Comparison of ENCODE assay signal across 26 cellular contexts in genomic region chr15:60021589-60022378, GRCh38. TPM values are rescaled to one million over a fixed set of nuclear protein-coding genes. Genes with fewer than 3 reads are reported as not detected.
A peak's percentile ranks its signal among the peaks of the same experiment; 100 is the strongest.
DNase-seq lines count a peak whose midpoint lies in the region; ATAC-seq and TF ChIP-seq lines count a peak whose summit lies in the region.
"Had no signal": no experiment of that assay in that cellular context is flagged by ENCODE, and none has a peak within 500 bp of the region (broad histone marks: within the 10 kb centered on the region; RNA-seq: fewer than 3 reads in every experiment).

No MANE protein-coding gene starts in this region.

- H3K27ac ChIP-seq in mesendoderm (ENCODE audit: low read depth, low read length) (no peak overlapping the region), heart right ventricle (no peak overlapping the region)
- H3K27ac ChIP-seq: KMS-11 had no signal

- POLR2A ChIA-PET in activated CD8-positive, alpha-beta T cell treated with anti-CD3 and anti-CD28 coated beads, Interleukin-2, amount 10 ng/mL, durations not matched to agents 7 days and 5 days (lab: Charles Lee): no interaction called here

- H3K4me1 Mint-ChIP-seq in activated CD8-positive, alpha-beta T cell treated with anti-CD3 and anti-CD28 coated beads, Interleukin-2, amount 10 ng/mL, durations not matched to agents 7 days and 5 days (ENCODE audit: low read depth): peaks cover 38% of the 10 kb centered on the region
- no peaks in the 10 kb centered on the region for H3K4me1 Mint-ChIP-seq in stimulated activated naive B cell treated with anti-CD40 and anti-IgM and Interleukin-4, amounts not matched to agents 10 μg/mL and 1 μg/mL and 100 μg/mL, for 72 hours
- H3K4me1 Mint-ChIP-seq: naive B cell had no signal

- no peak overlapping the region for H2AK5ac ChIP-seq in mesendoderm (ENCODE audit: low read length)

- no peak for TF ChIP-seq POLR2A in NB4 (IDR thresholded peaks at IDR 0.05; ENCODE audit: extremely low read depth, insufficient read length)

- no peak overlapping the region for H3K4me3 Mint-ChIP-seq in activated CD8-positive, alpha-beta T cell treated with anti-CD3 and anti-CD28 coated beads, Interleukin-2, amount 10 ng/mL, durations not matched to agents 7 days and 5 days
- no peak overlapping the region for H3K4me3 Mint-ChIP-seq in stimulated activated naive B cell treated with anti-CD40 and anti-IgM and Interleukin-4, amounts not matched to agents 10 μg/mL and 1 μg/mL and 100 μg/mL, for 72 hours
- H3K4me3 Mint-ChIP-seq: naive B cell, T-cell had no signal

- H3K18ac ChIP-seq in mesendoderm (ENCODE audit: low read length): no peak overlapping the region

- peaks cover 20% of the 10 kb centered on the region for H3K36me3 Mint-ChIP-seq in activated CD8-positive, alpha-beta T cell treated with anti-CD3 and anti-CD28 coated beads, Interleukin-2, amount 10 ng/mL, durations not matched to agents 7 days and 5 days (ENCODE audit: low read depth)
- H3K36me3 Mint-ChIP-seq in stimulated activated naive B cell treated with anti-CD40 and anti-IgM and Interleukin-4, amounts not matched to agents 10 μg/mL and 1 μg/mL and 100 μg/mL, for 72 hours: peaks cover 3 to 5% of the 10 kb centered on the region in 2 donors
- H3K36me3 Mint-ChIP-seq: T-cell had no signal

- no peak overlapping the region for H3K4ac ChIP-seq in mesendoderm (ENCODE audit: low read depth, low read length)

- no peak overlapping the region for H2BK120ac ChIP-seq in mesendoderm (ENCODE audit: low read depth, low read length)

- no peaks in the 10 kb centered on the region for H3K79me2 ChIP-seq in mesendoderm (ENCODE audit: control insufficient read depth, insufficient read depth, low read length)

- H3K56ac ChIP-seq in mesendoderm (ENCODE audit: low read length): no peak overlapping the region

- H3K23ac ChIP-seq in mesendoderm (ENCODE audit: low read length): no peak overlapping the region

- peak overlapping the region; percentile 34 for H2BK5ac ChIP-seq in mesendoderm (ENCODE audit: low read length)

- CTCF ChIA-PET in activated CD8-positive, alpha-beta T cell treated with anti-CD3 and anti-CD28 coated beads, Interleukin-2, amount 10 ng/mL, durations not matched to agents 7 days and 5 days (lab: Charles Lee): no interaction called here

- H3K36me3 ChIP-seq in mesendoderm (ENCODE audit: control insufficient read depth, insufficient read depth, low read length) (no peaks in the 10 kb centered on the region), heart right ventricle (no peaks in the 10 kb centered on the region)

- no peak overlapping the region for H3K9ac ChIP-seq in mesendoderm (ENCODE audit: low read length)
- H3K9ac ChIP-seq: KMS-11 had no signal

- intact Hi-C loops in heart right ventricle (cut with DNase I): no loop called here

- H3K4me3 ChIP-seq in NB4 (ENCODE audit: low read depth, low read length): no peak overlapping the region
- no peak overlapping the region for H3K4me3 ChIP-seq in mesendoderm (ENCODE audit: low read length)
- H3K4me3 ChIP-seq in heart right ventricle: no peak overlapping the region

- WGBS in mesendoderm (ENCODE audit: extremely low coverage, insufficient coverage, low lambda C conversion rate): no CpG with 5 or more reads among the region's 7 CpGs
- WGBS in heart right ventricle, 2 donors: 76 to 77% methylated on average over 7 of the region's 7 CpGs

- peaks cover 0 to 12% (median 5%) of the 10 kb centered on the region in 11 donors for H3K9me3 ChIP-seq in heart right ventricle

- H3K79me1 ChIP-seq in mesendoderm (ENCODE audit: low read length): no peaks in the 10 kb centered on the region

- no peak overlapping the region for H3K4me2 ChIP-seq in mesendoderm (ENCODE audit: low read length)
- H3K4me2 ChIP-seq: KMS-11 had no signal

- H3K4me1 ChIP-seq in mesendoderm (ENCODE audit: control insufficient read depth, low read depth, low read length) (peaks cover 7% of the 10 kb centered on the region), heart right ventricle (no peaks in the 10 kb centered on the region)

- H3K27me3 Mint-ChIP-seq in activated CD8-positive, alpha-beta T cell treated with anti-CD3 and anti-CD28 coated beads, Interleukin-2, amount 10 ng/mL, durations not matched to agents 7 days and 5 days (ENCODE audit: low read depth): peaks cover 2% of the 10 kb centered on the region
- H3K27me3 Mint-ChIP-seq in stimulated activated naive B cell treated with anti-CD40 and anti-IgM and Interleukin-4, amounts not matched to agents 10 μg/mL and 1 μg/mL and 100 μg/mL, for 72 hours: peaks cover 25 to 37% of the 10 kb centered on the region in 2 donors

- H3K9me3 Mint-ChIP-seq in activated CD8-positive, alpha-beta T cell treated with anti-CD3 and anti-CD28 coated beads, Interleukin-2, amount 10 ng/mL, durations not matched to agents 7 days and 5 days (ENCODE audit: insufficient read depth): no peaks in the 10 kb centered on the region
- H3K9me3 Mint-ChIP-seq in stimulated activated naive B cell treated with anti-CD40 and anti-IgM and Interleukin-4, amounts not matched to agents 10 μg/mL and 1 μg/mL and 100 μg/mL, for 72 hours: peaks cover 8 to 12% of the 10 kb centered on the region in 2 donors

- peak; percentile 60 for DNase-seq in H4 (ENCODE audit: low spot score)
- peak; percentile 69 for DNase-seq in NB4 (ENCODE audit: low read depth)
- no peak for DNase-seq in activated CD8-positive, alpha-beta T cell treated with anti-CD3 and anti-CD28 coated beads, Interleukin-2, amount 10 ng/mL, durations not matched to agents 7 days and 5 days
- DNase-seq in mesendoderm: peak; percentile 61
- DNase-seq in NCI-H2227 treated with DMSO at 0.1 percent for 48 hours (lab: John Stamatoyannopoulos, UW): no peak
- DNase-seq in heart right ventricle: no peak
- DNase-seq in stimulated activated naive B cell treated with anti-CD40 and anti-IgM and Interleukin-4, amounts not matched to agents 10 μg/mL and 1 μg/mL and 100 μg/mL, for 72 hours: no peak
- no peak for DNase-seq in NCI-H526 treated with DMSO at 0.1 percent for 48 hours (lab: John Stamatoyannopoulos, UW)
- DNase-seq: activated CD4-positive, alpha-beta T cell treated with anti-CD3 and anti-CD28 coated beads, Interleukin-2, amount 50 U/mL, for 1 hour; activated naive CD4-positive, alpha-beta T cell; activated T-cell treated with anti-CD3 and anti-CD28 coated beads for 4 hours; AML-193; COR-L47; foreskin melanocyte; mesenchymal stem cell; naive B cell; NCI-H1092 treated with DMSO at 0.1 percent for 48 hours; NCI-H524; right cardiac atrium; SHP77 treated with DMSO at 0.1 percent for 48 hours; T-cell had no signal

- no peak overlapping the region for H4K5ac ChIP-seq in mesendoderm (ENCODE audit: low read length)

- H2BK15ac ChIP-seq in mesendoderm (replicated peaks; ENCODE audit: low read depth): peak overlapping the region; percentile 8

- H3K27me3 ChIP-seq in mesendoderm (ENCODE audit: insufficient read depth, low read length, poor library complexity) (no peaks in the 10 kb centered on the region), heart right ventricle (peaks cover 0 to 71% (median 29%) of the 10 kb centered on the region in 7 donors)

- no peak for ATAC-seq in activated CD8-positive, alpha-beta T cell treated with anti-CD3 and anti-CD28 coated beads, Interleukin-2, amount 10 ng/mL, durations not matched to agents 7 days and 5 days
- ATAC-seq in heart right ventricle: no peak
- ATAC-seq in stimulated activated naive B cell treated with anti-CD40 and anti-IgM and Interleukin-4, amounts not matched to agents 10 μg/mL and 1 μg/mL and 100 μg/mL, for 72 hours (replicated peaks): no peak
- ATAC-seq: right cardiac atrium, T-cell had no signal

- no peak overlapping the region for H4K8ac ChIP-seq in mesendoderm (ENCODE audit: low read depth, low read length)

- TF ChIP-seq CTCF in NB4 (IDR thresholded peaks at IDR 0.05; ENCODE audit: low read depth, low read length) (no peak), heart right ventricle (IDR thresholded peaks at IDR 0.05) (no peak)

- peak overlapping the region; percentile 26 for H3K27ac Mint-ChIP-seq in activated CD8-positive, alpha-beta T cell treated with anti-CD3 and anti-CD28 coated beads, Interleukin-2, amount 10 ng/mL, durations not matched to agents 7 days and 5 days
- H3K27ac Mint-ChIP-seq in stimulated activated naive B cell treated with anti-CD40 and anti-IgM and Interleukin-4, amounts not matched to agents 10 μg/mL and 1 μg/mL and 100 μg/mL, for 72 hours: no peak overlapping the region
- H3K27ac Mint-ChIP-seq: naive B cell, T-cell had no signal

RNA-seq across cellular contexts. Expression of gene FOXB1, which starts 17.7 kb away (rescaled TPM):
- not detected in 2 replicates for total RNA-seq in H4 (2014; rRNA removed; shearing (Covaris generic))
- total RNA-seq in activated CD8-positive, alpha-beta T cell treated with anti-CD3 and anti-CD28 coated beads, Interleukin-2, amount 10 ng/mL, durations not matched to agents 7 days and 5 days: under 1 TPM; 0.50 to 0.52 TPM
- polyA plus RNA-seq in mesendoderm (2013, experiment 1 of 2): 4.7 TPM
- polyA plus RNA-seq in mesendoderm (2013, experiment 2 of 2): 5.5 TPM
- total RNA-seq in heart right ventricle: not detected
- polyA plus RNA-seq in heart right ventricle: not detected
- total RNA-seq: endothelial cell of umbilical vein, G401, osteocyte, right cardiac atrium, urinary bladder had no signal
- polyA plus RNA-seq: endothelial cell of umbilical vein, right cardiac atrium had no signal

Comparison
In these comparisons a context has a peak if more than half of its experiments do, and no peak if none do; other contexts are left out.
1. DNase-seq: peak in H4 (single experiment), NB4 (single experiment) and mesendoderm (single experiment); none in activated CD8-positive, alpha-beta T cell treated with anti-CD3 and anti-CD28 coated beads, Interleukin-2, amount 10 ng/mL, durations not matched to agents 7 days and 5 days (single experiment), NCI-H2227 treated with DMSO at 0.1 percent for 48 hours (single experiment), heart right ventricle (0 of 2), stimulated activated naive B cell treated with anti-CD40 and anti-IgM and Interleukin-4, amounts not matched to agents 10 μg/mL and 1 μg/mL and 100 μg/mL, for 72 hours (single experiment) and NCI-H526 treated with DMSO at 0.1 percent for 48 hours (single experiment).